ENCODE assay signal across 20 cellular contexts in the genomic region with DNA sequence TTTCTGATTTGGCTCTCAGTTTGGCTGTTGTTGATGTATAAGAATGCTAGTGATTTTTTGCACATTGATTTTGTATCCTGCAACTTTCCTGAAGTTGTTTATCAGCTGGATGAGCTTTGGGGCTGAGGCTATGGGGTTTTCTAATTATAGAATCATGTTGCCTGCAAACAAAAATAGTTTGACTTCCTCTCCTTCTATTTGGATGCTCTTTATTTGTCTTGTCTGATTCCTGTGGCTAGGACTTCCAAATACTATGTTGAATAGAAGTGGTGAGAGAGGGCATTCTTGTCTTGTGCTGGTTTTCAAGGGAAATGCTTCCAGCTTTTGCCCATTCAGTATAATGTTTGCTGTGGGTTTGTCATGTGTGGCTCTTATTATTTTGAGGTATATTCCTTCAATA.
"Had no signal": no experiment of that assay in that cellular context is flagged by ENCODE, and none has a peak within 500 bp of the region (broad histone marks: within the 10 kb centered on the region; RNA-seq: fewer than 3 reads in every experiment).

No MANE protein-coding gene starts in this region.

- H3K36me3 ChIP-seq: colonic mucosa, esophagus squamous epithelium, gastroesophageal sphincter, heart left ventricle, left lung, lower lobe of right lung had no signal

- H3K4me3 ChIP-seq: colonic mucosa, esophagus squamous epithelium, gastroesophageal sphincter, heart left ventricle, hepatocyte, left lung, lower lobe of right lung, mucosa of descending colon had no signal

- H3K27ac ChIP-seq: colonic mucosa, epithelial cell of prostate, esophagus squamous epithelium, gastroesophageal sphincter, heart left ventricle, hepatocyte, left lung, lower lobe of right lung had no signal

- ATAC-seq: effector memory CD8-positive, alpha-beta T cell; esophagus mucosa; gastroesophageal sphincter; heart left ventricle; left cardiac atrium; left lung; left ventricle myocardium superior; lower lobe of right lung; mucosa of descending colon had no signal

- H3K9me3 ChIP-seq: colonic mucosa, esophagus squamous epithelium, gastroesophageal sphincter, lower lobe of right lung, mucosa of descending colon had no signal

- H3K27me3 ChIP-seq: colonic mucosa, esophagus squamous epithelium, gastroesophageal sphincter, heart left ventricle, hepatocyte, left lung had no signal

- H2AFZ ChIP-seq: hepatocyte had no signal

- H3K79me2 ChIP-seq: hepatocyte had no signal

- H3K4me1 ChIP-seq: colonic mucosa, esophagus squamous epithelium, gastroesophageal sphincter, heart left ventricle, left lung, lower lobe of right lung had no signal

- DNase-seq: colonic mucosa; cortex of kidney; effector CD8-positive, alpha-beta T cell; effector memory CD8-positive, alpha-beta T cell; endodermal cell; erythroblast; esophagus squamous epithelium; foreskin fibroblast; heart left ventricle; hypothalamus; left cardiac atrium; left lung; left ventricle myocardium superior; lower lobe of right lung; mesenchymal stem cell; mucosa of descending colon had no signal

- H3K4me2 ChIP-seq: hepatocyte had no signal
